In the genomic region with DNA sequence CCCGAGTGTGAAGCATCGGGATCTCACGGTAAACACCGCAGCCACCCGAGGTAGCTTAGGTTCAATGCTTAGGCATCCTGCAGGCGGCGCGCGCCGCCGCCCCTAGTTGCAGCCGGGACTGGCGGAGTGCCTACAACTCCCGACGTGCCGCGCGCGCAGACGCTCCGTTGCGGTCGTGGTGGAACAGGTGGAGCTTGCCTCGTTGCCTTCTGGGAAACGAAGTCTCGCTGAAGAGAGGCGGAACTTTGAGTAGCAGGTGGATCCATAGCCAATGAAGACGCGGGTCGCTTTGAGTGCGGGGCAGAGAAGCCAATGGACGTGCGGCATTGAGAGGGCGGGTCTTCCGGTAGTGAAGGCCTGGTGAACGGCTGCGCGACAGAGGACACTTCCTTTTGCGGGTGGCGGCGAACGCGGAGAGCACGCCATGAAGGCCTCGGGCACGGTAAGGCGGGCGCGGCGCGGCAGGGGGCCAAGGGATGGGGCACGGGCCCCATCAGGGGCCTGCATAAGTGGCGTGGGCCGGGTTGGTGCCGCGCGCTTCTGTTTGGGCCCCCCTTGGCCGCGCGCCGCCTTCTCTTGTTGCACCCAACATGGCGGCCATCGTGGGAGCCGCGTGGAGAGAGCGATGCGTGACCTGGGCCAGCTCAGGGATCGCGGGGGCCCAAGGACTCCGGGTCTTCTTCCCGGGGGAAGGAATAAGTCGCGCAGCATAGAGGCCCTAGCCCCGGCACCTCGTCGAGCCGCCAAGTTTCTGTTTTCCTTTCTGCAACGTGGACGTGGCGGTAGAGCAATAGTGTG, we compare ENCODE assay signal across 8 cellular contexts. TPM values are rescaled to one million over a fixed set of nuclear protein-coding genes. Genes with fewer than 3 reads are reported as not detected.
DNase-seq lines count a peak whose midpoint lies in the region; ATAC-seq and TF ChIP-seq lines count a peak whose summit lies in the region.

A gene (plus strand): TSS at position 378 of the 798 bp plus-strand sequence. CDS start 47 bp downstream, at position 425.

- no peaks in the 10 kb centered on the region for H3K27me3 ChIP-seq in left lung

- H3K27ac ChIP-seq in C4-2B, result peak within 1 kb of the TSS; percentile 99
- H3K27ac ChIP-seq in left lung, result peak within 1 kb of the TSS; percentile 71 to 86

- intact Hi-C loops in dendritic cell treated with granulocyte-macrophage colony-stimulating factor and Interleukin-4, amounts not matched to agents 40 ng/mL and 50 ng/mL, for 4 days (cut with micrococcal nuclease), result loop anchor here (1.0 to 5.0 kb wide), 3 partner anchors 73 to 138 kb away; no protein-coding TSS in a partner anchor
- intact Hi-C loops in left lung (cut with DNase I), result loop anchor here in 1 of 2 donors (10.0 kb wide), 3 partner anchors 65 to 135 kb away; no protein-coding TSS in a partner anchor

- DNase-seq in NCI-H748 (lab: John Stamatoyannopoulos, UW; ENCODE audit: unreplicated experiment) (peak; percentile 99), left lung (peak; percentile 100)
- DNase-seq in activated CD4-positive, alpha-beta T cell treated with anti-CD3 and anti-CD28 coated beads, Interleukin-2, amount 50 U/mL, for 24 hours (ENCODE audit: low read depth in 1 of 2, low spot score in 1 of 2), result peak; percentile 93 to 99
- DNase-seq in stimulated activated CD4-positive, alpha-beta T cell treated with anti-CD3 and anti-CD28 coated beads, Interleukin-4, amount 100 ng/mL, for 1 hour, result peak; percentile 98

- H3K4me1 Mint-ChIP-seq in dendritic cell treated with granulocyte-macrophage colony-stimulating factor and Interleukin-4, amounts not matched to agents 40 ng/mL and 50 ng/mL, for 4 days (ENCODE audit: low read depth), result peaks cover 32% of the 10 kb centered on the region

- peaks cover 9 to 35% of the 10 kb centered on the region in 2 donors for H3K36me3 ChIP-seq in left lung

- H3K4me1 ChIP-seq in left lung, result peaks cover 11 to 50% of the 10 kb centered on the region in 2 donors

- H3K36me3 Mint-ChIP-seq in dendritic cell treated with granulocyte-macrophage colony-stimulating factor and Interleukin-4, amounts not matched to agents 40 ng/mL and 50 ng/mL, for 4 days (ENCODE audit: low read depth), result peaks cover 53% of the 10 kb centered on the region

- peaks cover 3% of the 10 kb centered on the region for H3K27me3 Mint-ChIP-seq in dendritic cell treated with granulocyte-macrophage colony-stimulating factor and Interleukin-4, amounts not matched to agents 40 ng/mL and 50 ng/mL, for 4 days

- TF ChIP-seq CTCF in C4-2B (conservative IDR thresholded peaks at IDR 0.05), result peak; percentile 99
- TF ChIP-seq CTCF in left lung (IDR thresholded peaks at IDR 0.05), result peak; percentile 51 to 74

- H3K9me3 ChIP-seq in left lung, result no peaks in the 10 kb centered on the region

- peak within 1 kb of the TSS; percentile 96 for H3K27ac Mint-ChIP-seq in dendritic cell treated with granulocyte-macrophage colony-stimulating factor and Interleukin-4, amounts not matched to agents 40 ng/mL and 50 ng/mL, for 4 days

- H3K4me3 Mint-ChIP-seq in dendritic cell treated with granulocyte-macrophage colony-stimulating factor and Interleukin-4, amounts not matched to agents 40 ng/mL and 50 ng/mL, for 4 days, result peak within 1 kb of the TSS; percentile 97

- H3K4me3 ChIP-seq in left lung, result peak within 1 kb of the TSS; percentile 98 to 100

- no peaks in the 10 kb centered on the region for H3K9me3 Mint-ChIP-seq in dendritic cell treated with granulocyte-macrophage colony-stimulating factor and Interleukin-4, amounts not matched to agents 40 ng/mL and 50 ng/mL, for 4 days

- peak; percentile 94 for ATAC-seq in GM19328 (IDR thresholded peaks at IDR 0.05; ENCODE audit: unreplicated experiment)
- peak; percentile 92 for ATAC-seq in HG03521 (IDR thresholded peaks at IDR 0.05; ENCODE audit: unreplicated experiment)
- peak; percentile 96 for ATAC-seq in left lung

RNA-seq across cellular contexts. Expression of the gene that starts here (rescaled TPM):
- total RNA-seq in left lung, result 1,000 to 10,000 TPM; 1,438 to 1,592 TPM

Comparison
In these comparisons a context has a peak if more than half of its experiments do, and no peak if none do; other contexts are left out.
1. Peak in every context shown above with its lines: DNase-seq, ATAC-seq, H3K4me3 ChIP-seq and H3K27ac ChIP-seq.